In the genomic region with DNA sequence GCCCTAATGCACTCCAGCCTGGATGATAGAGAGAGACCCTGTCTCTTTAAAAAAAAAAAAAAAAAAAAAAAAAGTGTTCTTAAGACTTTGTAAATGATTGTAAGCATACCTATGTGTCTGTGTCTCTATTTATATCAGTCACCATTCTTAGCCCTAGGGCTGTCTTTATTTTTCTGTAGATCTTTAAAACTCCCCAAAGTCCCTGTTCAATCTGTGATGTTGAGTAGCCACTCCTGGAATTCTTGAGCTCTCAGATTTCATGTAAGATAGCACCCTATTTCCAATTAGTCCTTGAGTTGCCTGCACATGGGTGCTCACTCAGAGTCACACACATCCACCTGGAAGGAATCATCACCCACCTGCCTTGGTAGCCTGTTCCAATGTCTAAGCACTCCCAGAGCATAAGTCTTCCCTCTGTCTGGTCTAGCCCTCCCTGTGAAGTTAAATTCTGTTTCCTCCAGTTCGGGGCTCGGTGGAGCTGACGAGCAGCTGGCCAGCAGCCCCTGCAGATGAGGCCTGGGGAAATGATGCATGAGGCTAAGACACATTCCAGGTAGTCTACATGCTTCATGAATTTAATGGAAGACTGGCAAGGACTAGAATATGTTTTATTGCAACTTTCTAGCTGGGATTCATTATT, we compare ENCODE assay signal across 17 cellular contexts. TPM values are rescaled to one million over a fixed set of nuclear protein-coding genes. Genes with fewer than 3 reads are reported as not detected.
A peak's percentile ranks its signal among the peaks of the same experiment; 100 is the strongest.
DNase-seq lines count a peak whose midpoint lies in the region; ATAC-seq and TF ChIP-seq lines count a peak whose summit lies in the region.
"Had no signal": no experiment of that assay in that cellular context is flagged by ENCODE, and none has a peak within 500 bp of the region (broad histone marks: within the 10 kb centered on the region; RNA-seq: fewer than 3 reads in every experiment).

No MANE protein-coding gene starts in this region.

- peak overlapping the region; percentile 24 for H3K27ac Mint-ChIP-seq in activated CD8-positive, alpha-beta T cell treated with anti-CD3 and anti-CD28 coated beads for 36 hours
- no peak overlapping the region for H3K27ac Mint-ChIP-seq in activated CD8-positive, alpha-beta T cell treated with anti-CD3 and anti-CD28 coated beads, Interleukin-2, amount 10 ng/mL, durations not matched to agents 7 days and 5 days
- peak overlapping the region; percentile 87 for H3K27ac Mint-ChIP-seq in type B pancreatic cell

- CTCF ChIA-PET in activated CD8-positive, alpha-beta T cell treated with anti-CD3 and anti-CD28 coated beads for 36 hours (lab: Charles Lee) = interaction anchor here (2.2 kb wide), 1 partner anchor 117 kb away, joined by 11 read pairs; no protein-coding TSS in a partner anchor
- CTCF ChIA-PET in activated CD8-positive, alpha-beta T cell treated with anti-CD3 and anti-CD28 coated beads, Interleukin-2, amount 10 ng/mL, durations not matched to agents 7 days and 5 days (lab: Charles Lee) = no interaction called here

- H3K27ac ChIP-seq in OCI-LY3 (ENCODE audit: low read length) = peak overlapping the region; percentile 26; the same call in 1 of the 2 replicates
- no peak overlapping the region for H3K27ac ChIP-seq in uterus
- H3K27ac ChIP-seq: SJSA1 had no signal

- H3K4me1 ChIP-seq in OCI-LY3 (ENCODE audit: low read length) (peaks cover 74% of the 10 kb centered on the region), uterus (no peaks in the 10 kb centered on the region)

- peaks cover 27% of the 10 kb centered on the region for H3K4me1 Mint-ChIP-seq in activated CD8-positive, alpha-beta T cell treated with anti-CD3 and anti-CD28 coated beads for 36 hours (ENCODE audit: low read depth)
- H3K4me1 Mint-ChIP-seq in activated CD8-positive, alpha-beta T cell treated with anti-CD3 and anti-CD28 coated beads, Interleukin-2, amount 10 ng/mL, durations not matched to agents 7 days and 5 days (ENCODE audit: low read depth) = peaks cover 26% of the 10 kb centered on the region
- H3K4me1 Mint-ChIP-seq in type B pancreatic cell (ENCODE audit: unreplicated experiment) = peaks cover 14% of the 10 kb centered on the region

- intact Hi-C loops in activated CD8-positive, alpha-beta T cell treated with anti-CD3 and anti-CD28 coated beads for 36 hours (cut with micrococcal nuclease) = no loop called here
- intact Hi-C loops in uterus (cut with DNase I; ENCODE audit: low total_unique reads) = no loop called here

- peaks cover 8% of the 10 kb centered on the region for H3K27me3 Mint-ChIP-seq in activated CD8-positive, alpha-beta T cell treated with anti-CD3 and anti-CD28 coated beads for 36 hours
- peaks cover 22% of the 10 kb centered on the region for H3K27me3 Mint-ChIP-seq in activated CD8-positive, alpha-beta T cell treated with anti-CD3 and anti-CD28 coated beads, Interleukin-2, amount 10 ng/mL, durations not matched to agents 7 days and 5 days (ENCODE audit: low read depth)
- peaks cover 4% of the 10 kb centered on the region for H3K27me3 Mint-ChIP-seq in type B pancreatic cell

- no peaks in the 10 kb centered on the region for H3K79me2 ChIP-seq in OCI-LY3 (ENCODE audit: low read length)

- TF ChIP-seq CTCF in activated CD8-positive, alpha-beta T cell treated with anti-CD3 and anti-CD28 coated beads for 36 hours (IDR thresholded peaks at IDR 0.05) = no peak
- no peak for TF ChIP-seq CTCF in OCI-LY3 (IDR thresholded peaks at IDR 0.05; ENCODE audit: low read depth, low read length)
- TF ChIP-seq CTCF in type B pancreatic cell (conservative IDR thresholded peaks at IDR 0.05) = no peak
- no peak for TF ChIP-seq CTCF in uterus (IDR thresholded peaks at IDR 0.05)

- POLR2A ChIA-PET in activated CD8-positive, alpha-beta T cell treated with anti-CD3 and anti-CD28 coated beads for 36 hours (lab: Charles Lee) = interaction anchor here (0.6 kb wide), 1 partner anchor 125 kb away, joined by 3 read pairs; no protein-coding TSS in a partner anchor
- POLR2A ChIA-PET in activated CD8-positive, alpha-beta T cell treated with anti-CD3 and anti-CD28 coated beads, Interleukin-2, amount 10 ng/mL, durations not matched to agents 7 days and 5 days (lab: Charles Lee) = no interaction called here

- H4K20me1 ChIP-seq in OCI-LY3 (ENCODE audit: insufficient read depth, low read length) = no peaks in the 10 kb centered on the region

- H3K9me3 Mint-ChIP-seq in activated CD8-positive, alpha-beta T cell treated with anti-CD3 and anti-CD28 coated beads for 36 hours = no peaks in the 10 kb centered on the region
- no peaks in the 10 kb centered on the region for H3K9me3 Mint-ChIP-seq in activated CD8-positive, alpha-beta T cell treated with anti-CD3 and anti-CD28 coated beads, Interleukin-2, amount 10 ng/mL, durations not matched to agents 7 days and 5 days (ENCODE audit: insufficient read depth)
- no peaks in the 10 kb centered on the region for H3K9me3 Mint-ChIP-seq in type B pancreatic cell

- no peak for DNase-seq in activated CD8-positive, alpha-beta T cell treated with anti-CD3 and anti-CD28 coated beads for 36 hours
- no peak for DNase-seq in activated CD8-positive, alpha-beta T cell treated with anti-CD3 and anti-CD28 coated beads, Interleukin-2, amount 10 ng/mL, durations not matched to agents 7 days and 5 days
- DNase-seq in kidney tubule cell (ENCODE audit: low spot score) = peak; percentile 19
- DNase-seq in type B pancreatic cell (ENCODE audit: extremely low spot score, unreplicated experiment) = no peak
- no peak for DNase-seq in uterus
- no peak for DNase-seq in NK-92 (lab: John Stamatoyannopoulos, UW; ENCODE audit: unreplicated experiment)
- DNase-seq: C1 segment of cervical spinal cord, DMS 273 treated with DMSO at 0.1 percent for 48 hours, GF-D8, GOT3, MG63, NCI-H1092 treated with DMSO at 0.1 percent for 48 hours, NCI-H1694, NCI-H446 treated with DMSO at 0.1 percent for 48 hours had no signal

- no peaks in the 10 kb centered on the region for H3K36me3 ChIP-seq in OCI-LY3 (replicated peaks; ENCODE audit: low read depth, low read length)
- no peaks in the 10 kb centered on the region for H3K36me3 ChIP-seq in uterus
- H3K36me3 ChIP-seq: MG63, SJSA1 had no signal

- H2AFZ ChIP-seq in OCI-LY3 (ENCODE audit: low read depth, low read length) = peak overlapping the region; percentile 20; the same call in 1 of the 2 replicates

- no peak for TF ChIP-seq POLR2A in uterus (IDR thresholded peaks at IDR 0.05)

- no peak overlapping the region for H3K4me3 Mint-ChIP-seq in activated CD8-positive, alpha-beta T cell treated with anti-CD3 and anti-CD28 coated beads for 36 hours
- no peak overlapping the region for H3K4me3 Mint-ChIP-seq in activated CD8-positive, alpha-beta T cell treated with anti-CD3 and anti-CD28 coated beads, Interleukin-2, amount 10 ng/mL, durations not matched to agents 7 days and 5 days
- no peak overlapping the region for H3K4me3 Mint-ChIP-seq in type B pancreatic cell

- no peaks in the 10 kb centered on the region for H3K36me3 Mint-ChIP-seq in activated CD8-positive, alpha-beta T cell treated with anti-CD3 and anti-CD28 coated beads for 36 hours (ENCODE audit: low read depth)
- peaks cover 5% of the 10 kb centered on the region for H3K36me3 Mint-ChIP-seq in activated CD8-positive, alpha-beta T cell treated with anti-CD3 and anti-CD28 coated beads, Interleukin-2, amount 10 ng/mL, durations not matched to agents 7 days and 5 days (ENCODE audit: low read depth)
- H3K36me3 Mint-ChIP-seq in type B pancreatic cell = no peaks in the 10 kb centered on the region

- H3K4me3 ChIP-seq in OCI-LY3 (ENCODE audit: low read length) (no peak overlapping the region), uterus (no peak overlapping the region)
- H3K4me3 ChIP-seq: A549, MG63, SJSA1 had no signal

- peak overlapping the region; percentile 7; the same call in 1 of the 2 replicates for H3K4me2 ChIP-seq in OCI-LY3 (ENCODE audit: low read length)
- H3K4me2 ChIP-seq: A549 had no signal

- H3K9me3 ChIP-seq in OCI-LY3 (ENCODE audit: insufficient read depth, low read length) = no peaks in the 10 kb centered on the region
- H3K9me3 ChIP-seq in uterus = no peaks in the 10 kb centered on the region
- H3K9me3 ChIP-seq: A549, MG63, SJSA1 had no signal

- no peaks in the 10 kb centered on the region for H3K27me3 ChIP-seq in OCI-LY3 (ENCODE audit: low read depth, low read length)
- H3K27me3 ChIP-seq in uterus = no peaks in the 10 kb centered on the region
- H3K27me3 ChIP-seq: MG63, SJSA1 had no signal

- ATAC-seq in activated CD8-positive, alpha-beta T cell treated with anti-CD3 and anti-CD28 coated beads for 36 hours = no peak
- no peak for ATAC-seq in activated CD8-positive, alpha-beta T cell treated with anti-CD3 and anti-CD28 coated beads, Interleukin-2, amount 10 ng/mL, durations not matched to agents 7 days and 5 days
- ATAC-seq: A549 had no signal

- peak overlapping the region; percentile 4; the same call in 1 of the 2 replicates for H3K9ac ChIP-seq in OCI-LY3 (ENCODE audit: low read length)

RNA-seq across cellular contexts. Expression of a gene that starts 14.7 kb away (rescaled TPM):
- 10 to 100 TPM; 35.4 to 41.3 TPM for total RNA-seq in activated CD8-positive, alpha-beta T cell treated with anti-CD3 and anti-CD28 coated beads for 36 hours
- 10 to 100 TPM; 12.1 to 12.5 TPM for total RNA-seq in activated CD8-positive, alpha-beta T cell treated with anti-CD3 and anti-CD28 coated beads, Interleukin-2, amount 10 ng/mL, durations not matched to agents 7 days and 5 days
- 23.9 and 117 TPM in 2 replicates for total RNA-seq in type B pancreatic cell (ENCODE audit: low replicate concordance)
- 10 to 100 TPM in 3 of 4 donors, 1 to 10 TPM in 1; 1.8 to 42.6 (median 24.4) TPM for total RNA-seq in uterus
